Comparison of ENCODE assay signal across 11 cellular contexts in genomic region chr6:166541366-166541765, GRCh38. TPM values are rescaled to one million over a fixed set of nuclear protein-coding genes. Genes with fewer than 3 reads are reported as not detected.
A peak's percentile ranks its signal among the peaks of the same experiment; 100 is the strongest.
DNase-seq lines count a peak whose midpoint lies in the region; ATAC-seq, FAIRE-seq and TF ChIP-seq lines count a peak whose summit lies in the region.
"Had no signal": no experiment of that assay in that cellular context is flagged by ENCODE, and none has a peak within 500 bp of the region (broad histone marks: within the 10 kb centered on the region; RNA-seq: fewer than 3 reads in every experiment).

No MANE protein-coding gene starts in this region.

- TF ChIP-seq EP300 in H1 (IDR thresholded peaks at IDR 0.05; ENCODE audit: borderline replicate concordance in 1 of 2, low read depth in 2 of 2, low read length in 2 of 2) (no peak), transverse colon (IDR thresholded peaks at IDR 0.05; ENCODE audit: low read depth) (no peak)

- peaks cover 3% of the 10 kb centered on the region for H3K79me1 ChIP-seq in H1 (ENCODE audit: low read depth, low read length)

- no peak for TF ChIP-seq CTCF in heart left ventricle (IDR thresholded peaks at IDR 0.05)
- no peak for TF ChIP-seq CTCF in H1 (IDR thresholded peaks at IDR 0.05; ENCODE audit: control extremely low read depth in 1 of 3, insufficient read depth in 1 of 3, low read depth in 1 of 3, low read length in 3 of 3)
- no peak for TF ChIP-seq CTCF in transverse colon (IDR thresholded peaks at IDR 0.05)
- TF ChIP-seq CTCF in OCI-LY7 (conservative IDR thresholded peaks at IDR 0.05; ENCODE audit: low read length), result no peak
- TF ChIP-seq CTCF in uterus (IDR thresholded peaks at IDR 0.05), result no peak

- no peaks in the 10 kb centered on the region for H3K9me3 ChIP-seq in heart left ventricle
- H3K9me3 ChIP-seq in H1 (ENCODE audit: insufficient read depth in 2 of 2, low read depth in 1 of 2, low read length in 1 of 2), result no peaks in the 10 kb centered on the region
- no peaks in the 10 kb centered on the region for H3K9me3 ChIP-seq in transverse colon
- H3K9me3 ChIP-seq in OCI-LY7 (ENCODE audit: low read length), result no peaks in the 10 kb centered on the region
- no peaks in the 10 kb centered on the region for H3K9me3 ChIP-seq in uterus

- no peaks in the 10 kb centered on the region for H3K23me2 ChIP-seq in H1 (ENCODE audit: low read depth, low read length)

- H3K18ac ChIP-seq in H1 (ENCODE audit: extremely low read depth, low read length), result no peak overlapping the region

- WGBS in heart left ventricle, 4 donors, result 53 to 68% (median 62%) methylated on average over 12 of the region's 12 CpGs
- 94% methylated on average over 10 of the region's 12 CpGs; no CpG with 5 or more reads in 1 of the 2 experiments for WGBS in H1 (ENCODE audit: extremely low coverage in 1 of 2, insufficient coverage in 1 of 2, insufficient read length in 1 of 2, insufficient replicate concordance in 2 of 2, low coverage in 1 of 2, low lambda C conversion rate in 2 of 2, missing lambda C conversion rate in 1 of 2), 2 experiments
- 70 to 80% methylated on average over 4 to 12 of the region's 12 CpGs for WGBS in transverse colon (ENCODE audit: low coverage in 1 of 2), 2 donors

- no peak overlapping the region for H3K23ac ChIP-seq in H1 (ENCODE audit: insufficient read length)

- H3K4me2 ChIP-seq in H1 (ENCODE audit: insufficient read depth in 1 of 2, low read depth in 2 of 2, low read length in 2 of 2), result no peak overlapping the region
- no peak overlapping the region for H3K4me2 ChIP-seq in OCI-LY7 (ENCODE audit: low read length)

- 0 out of 2 replicates have a peak overlapping the region, but pooled peaks have one; percentile 42 for H2AK5ac ChIP-seq in H1 (ENCODE audit: low read depth, low read length)

- H4K5ac ChIP-seq in H1 (ENCODE audit: insufficient read length, low read depth, low read length), result no peak overlapping the region

- H3K36me3 ChIP-seq in heart left ventricle, result peaks cover 0 to 21% (median 18%) of the 10 kb centered on the region in 9 donors
- peaks cover 0 to 3% (median 0%) of the 10 kb centered on the region in 4 experiments; a peak in 1 of 8 replicates for H3K36me3 ChIP-seq in H1 (ENCODE audit: control insufficient read depth in 2 of 4, insufficient read depth in 4 of 4, low read length in 3 of 4)
- H3K36me3 ChIP-seq in transverse colon, result no peaks in the 10 kb centered on the region
- H3K36me3 ChIP-seq in OCI-LY7 (ENCODE audit: insufficient read depth, low read length), result no peaks in the 10 kb centered on the region
- no peaks in the 10 kb centered on the region for H3K36me3 ChIP-seq in uterus

- intact Hi-C loops in heart left ventricle (cut with DNase I) (no loop called here), cardiac septum (cut with DNase I) (no loop called here), transverse colon (cut with DNase I; ENCODE audit: low total_unique reads) (no loop called here), OCI-LY7 (cut with micrococcal nuclease; ENCODE audit: unreplicated experiment) (no loop called here), uterus (cut with DNase I; ENCODE audit: low total_unique reads) (no loop called here)

- H2BK15ac ChIP-seq in H1 (ENCODE audit: low read length), result no peak overlapping the region

- ATAC-seq in heart left ventricle, result peak in 1 of 4 donors; percentile 21
- peak; percentile 41 for ATAC-seq in HG03354 (IDR thresholded peaks at IDR 0.05; ENCODE audit: poor library complexity, severe bottlenecking, unreplicated experiment)
- ATAC-seq in GM19397 (IDR thresholded peaks at IDR 0.05; ENCODE audit: unreplicated experiment), result no peak

- no TSS peak for BruUV-seq in OCI-LY7 (replicated peaks; lab: Mats Ljungman, UMichigan)

- H2AFZ ChIP-seq in H1 (ENCODE audit: low read length) (no peak overlapping the region), OCI-LY7 (ENCODE audit: low read length) (no peak overlapping the region)

- TF ChIP-seq RAD21 in H1 (IDR thresholded peaks at IDR 0.05 in 1 of 2, conservative IDR thresholded peaks at IDR 0.05 in 1 of 2; ENCODE audit: low read depth in 2 of 2, low read length in 2 of 2), result no peak

- CTCF ChIA-PET in H1 (lab: Charles Lee; ENCODE audit: partially characterized antibody) (interaction anchor here (0.7 to 1.5 kb wide), 3 partner anchors 10 to 15 kb away, joined by 3 to 4 read pairs (median 4); no protein-coding TSS in a partner anchor), OCI-LY7 (lab: Charles Lee; ENCODE audit: unreplicated experiment) (interaction anchor here (0.6 kb wide), 1 partner anchor 393 kb away, joined by 3 read pairs; no protein-coding TSS in a partner anchor)

- no peak overlapping the region for H3K14ac ChIP-seq in H1 (ENCODE audit: insufficient read length)

- no peak for FAIRE-seq in H1 (lab: Jason Lieb, UNC)

- no peak overlapping the region for H4K91ac ChIP-seq in H1 (replicated peaks; ENCODE audit: insufficient read length, low read length)

- no peak overlapping the region for H3K4ac ChIP-seq in H1 (replicated peaks; ENCODE audit: insufficient read length, low read depth, low read length)

- H3K4me3 ChIP-seq in heart left ventricle, result peak overlapping the region in 9 of 12 donors; percentile 21 to 44 (median 29)
- H3K4me3 ChIP-seq in H1 (ENCODE audit: extremely low read depth in 1 of 4, insufficient read depth in 2 of 4, low read depth in 3 of 4, low read length in 4 of 4), result no peak overlapping the region
- H3K4me3 ChIP-seq in transverse colon, result no peak overlapping the region
- H3K4me3 ChIP-seq in OCI-LY7 (ENCODE audit: low read depth, low read length, poor library complexity, severe bottlenecking), result no peak overlapping the region
- no peak overlapping the region for H3K4me3 ChIP-seq in uterus
- H3K4me3 ChIP-seq: SK-N-MC had no signal

- in situ Hi-C loops in transverse colon (cut with MboI; ENCODE audit: low pct_ligation_motif_present in 1 of 4, low pct_unique_long_range_greater_than_20kb in 1 of 4, low sequenced_read_pairs in 3 of 4), result no loop called here

- no peak overlapping the region for H3K9ac ChIP-seq in H1 (replicated peaks in 1 of 4; ENCODE audit: extremely low read depth in 1 of 4, low read depth in 3 of 4, low read length in 3 of 4)

- no peak overlapping the region for H3K56ac ChIP-seq in H1 (replicated peaks; ENCODE audit: insufficient read length, low read depth, low read length)

- peak overlapping the region; percentile 38 to 77 (median 64) for H3K27ac ChIP-seq in heart left ventricle
- no peak overlapping the region for H3K27ac ChIP-seq in H1 (ENCODE audit: low read depth, low read length)
- peak overlapping the region; percentile 34 to 52 (median 43) for H3K27ac ChIP-seq in transverse colon
- H3K27ac ChIP-seq in OCI-LY7 (ENCODE audit: low read depth, low read length, poor library complexity, severe bottlenecking), result no peak overlapping the region
- H3K27ac ChIP-seq in uterus, result no peak overlapping the region
- H3K27ac ChIP-seq: C4-2B, SK-N-MC had no signal

- H3K4me1 ChIP-seq in heart left ventricle (peaks cover 0 to 35% (median 17%) of the 10 kb centered on the region in 12 donors), H1 (replicated peaks in 1 of 4; ENCODE audit: control insufficient read depth in 3 of 4, insufficient read depth in 4 of 4, low read length in 3 of 4) (peaks cover 7 to 16% (median 9%) of the 10 kb centered on the region in 4 experiments; a peak in 5 of 7 replicates), transverse colon (peaks cover 0 to 18% (median 4%) of the 10 kb centered on the region in 4 donors), OCI-LY7 (ENCODE audit: insufficient read depth, low read length, poor library complexity, severe bottlenecking) (no peaks in the 10 kb centered on the region), uterus (no peaks in the 10 kb centered on the region)

- no peaks in the 10 kb centered on the region for H3K9me2 ChIP-seq in OCI-LY7 (ENCODE audit: insufficient read depth, low read length)

- peaks cover 0 to 2% of the 10 kb centered on the region in 2 experiments for H4K20me1 ChIP-seq in H1 (replicated peaks in 1 of 2; ENCODE audit: control insufficient read depth in 1 of 2, insufficient read depth in 2 of 2, low read length in 2 of 2)
- H4K20me1 ChIP-seq in OCI-LY7 (ENCODE audit: insufficient read depth, low read length), result no peaks in the 10 kb centered on the region

- no peak overlapping the region for H2BK20ac ChIP-seq in H1 (ENCODE audit: low read length)

- TF ChIP-seq POLR2A in heart left ventricle (IDR thresholded peaks at IDR 0.05) (no peak), H1 (IDR thresholded peaks at IDR 0.05; ENCODE audit: control extremely low read depth in 1 of 2, low read depth in 2 of 2, low read length in 2 of 2) (no peak), transverse colon (IDR thresholded peaks at IDR 0.05) (no peak), uterus (IDR thresholded peaks at IDR 0.05) (no peak)

- H2BK120ac ChIP-seq in H1 (replicated peaks; ENCODE audit: low read depth, low read length), result no peak overlapping the region

- H3K79me2 ChIP-seq in H1 (ENCODE audit: control insufficient read depth in 1 of 2, insufficient read depth in 2 of 2, low read length in 2 of 2), result no peaks in the 10 kb centered on the region; a peak in 1 of 4 replicates
- no peaks in the 10 kb centered on the region for H3K79me2 ChIP-seq in OCI-LY7 (ENCODE audit: insufficient read depth, low read depth, low read length)

- peak overlapping the region; percentile 82; the same call in 1 of the 2 replicates for H2BK12ac ChIP-seq in H1 (ENCODE audit: low read depth, low read length)

- H3K27me3 ChIP-seq in heart left ventricle (no peaks in the 10 kb centered on the region), H1 (replicated peaks in 1 of 4; ENCODE audit: control insufficient read depth in 3 of 4, extremely low read depth in 1 of 4, insufficient read depth in 3 of 4, low read length in 3 of 4) (no peaks in the 10 kb centered on the region), transverse colon (no peaks in the 10 kb centered on the region), uterus (no peaks in the 10 kb centered on the region)

- POLR2A ChIA-PET in H1 (lab: Charles Lee; ENCODE audit: partially characterized antibody) (interaction anchor here (1.1 to 1.6 kb wide), 4 partner anchors 15 to 86 kb away, joined by 3 to 4 read pairs (median 3); partner anchors contain the start of gene RPS6KA2), OCI-LY7 (lab: Charles Lee) (no interaction called here)

- H2BK5ac ChIP-seq in H1 (ENCODE audit: low read depth, low read length), result peak overlapping the region; percentile 31; the same call in 1 of the 2 replicates

- DNase-seq in heart left ventricle (no peak), cardiac septum (ENCODE audit: low spot score) (no peak), H1 (ENCODE audit: low read depth in 1 of 2, low spot score in 2 of 2) (no peak), transverse colon (no peak), OCI-LY7 (ENCODE audit: low spot score) (no peak), uterus (no peak)
- DNase-seq: mesenchymal stem cell had no signal

- no peak overlapping the region for H4K8ac ChIP-seq in H1 (ENCODE audit: extremely low read depth, insufficient read depth, low read length)

RNA-seq across cellular contexts. Expression of gene RAMACL, which starts 45.1 kb away (rescaled TPM):
- total RNA-seq in heart left ventricle (1 to 10 TPM in 3 of 9 donors, under 1 TPM in 6; 0.27 to 2.0 (median 0.69) TPM), cardiac septum (1.4 TPM), transverse colon (1 to 10 TPM in 2 of 4 donors, under 1 TPM in 1, not detected in 1; 0.95 to 1.2 (median 1.2) TPM), OCI-LY7 (2022) (0.30 and 0.33 TPM in 2 replicates), uterus (1 to 10 TPM in 3 of 4 donors, not detected in 1; 1.5 to 8.1 (median 1.8) TPM)
- polyA plus RNA-seq in heart left ventricle (under 1 TPM; 0.35 to 0.88 TPM), H1 (2011; rRNA removed) (0.23 TPM in 1 of 2 replicates, not detected in the other)
- total RNA-seq in H1 (2021; fragmentation: NEBNext Ultra II Directional; extraction: Animal tissue kit (Norgen Biotek cat#: 25700)), result 0.34 and 0.97 TPM in 2 replicates
- polyA plus RNA-seq in H1 (2011; cell fraction: cytosol; rRNA removed), result 0.12 TPM
- polyA plus RNA-seq in H1 (2011; cell fraction: nucleus; rRNA removed), result 0.30 TPM
- polyA plus RNA-seq in H1 (2012, experiment 1 of 2), result 0.51 to 0.72 TPM (median 0.62 TPM) in 4 replicates
- polyA plus RNA-seq in H1 (2012, experiment 2 of 2), result 0.14 TPM
- 0.16 TPM for polyA plus RNA-seq in H1 (2013, experiment 1 of 2)
- 0.18 TPM for polyA plus RNA-seq in H1 (2013, experiment 2 of 2)
- 2.4 and 2.5 TPM in 2 replicates for polyA minus RNA-seq in H1 (2011; rRNA and poly(A)+ RNA removed)
- polyA minus RNA-seq in H1 (2011; cell fraction: cytosol; rRNA and poly(A)+ RNA removed), result not detected
- polyA minus RNA-seq in H1 (2011; cell fraction: nucleus; rRNA and poly(A)+ RNA removed), result 7.8 TPM
- 0.41 TPM in 1 of 2 replicates, not detected in the other for total RNA-seq in OCI-LY7 (2014; rRNA removed; shearing (Covaris generic))

Comparison
In these comparisons a context has a peak if more than half of its experiments do, and no peak if none do; other contexts are left out.
1. H3K27ac ChIP-seq: peak in heart left ventricle (12 of 12) and transverse colon (4 of 4); none in H1 (single experiment), OCI-LY7 (single experiment) and uterus (0 of 2).
2. H3K4me3 ChIP-seq: peak in heart left ventricle (9 of 12); none in H1 (0 of 4), transverse colon (0 of 4), OCI-LY7 (single experiment) and uterus (0 of 2).